Comparison of ENCODE assay signal across 14 cellular contexts in the genomic region with DNA sequence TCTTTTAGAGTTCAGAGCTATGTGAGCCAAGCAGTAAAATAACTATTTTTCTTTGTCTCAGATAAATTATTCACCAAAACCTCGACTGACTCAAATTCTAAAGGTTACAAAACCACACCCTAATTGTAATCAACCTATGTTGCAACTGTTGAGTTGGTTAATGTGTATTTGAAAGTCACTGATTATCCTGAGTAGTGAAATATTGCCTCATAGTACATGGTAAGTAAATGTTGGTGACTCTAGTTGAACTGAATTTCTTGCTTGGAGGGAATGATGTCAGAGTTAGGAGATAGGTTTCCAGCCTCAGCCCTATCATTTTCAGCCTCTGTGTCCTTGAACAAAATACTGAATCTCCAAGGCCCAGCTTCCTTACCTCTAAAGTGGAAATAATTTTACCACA. TPM values are rescaled to one million over a fixed set of nuclear protein-coding genes. Genes with fewer than 3 reads are reported as not detected.
DNase-seq lines count a peak whose midpoint lies in the region; ATAC-seq and TF ChIP-seq lines count a peak whose summit lies in the region.
"Had no signal": no experiment of that assay in that cellular context is flagged by ENCODE, and none has a peak within 500 bp of the region (broad histone marks: within the 10 kb centered on the region; RNA-seq: fewer than 3 reads in every experiment).

No MANE protein-coding gene starts in this region.

- H3K9me3 ChIP-seq in Caco-2 (peaks cover 10% of the 10 kb centered on the region), Peyer's patch (no peaks in the 10 kb centered on the region), testis (no peaks in the 10 kb centered on the region)

- TF ChIP-seq POLR2A in Peyer's patch (IDR thresholded peaks at IDR 0.05) = peak in 1 of 2 donors; percentile 33
- TF ChIP-seq POLR2A in testis (IDR thresholded peaks at IDR 0.05) = no peak

- H3K27ac Mint-ChIP-seq in Caco-2 (ENCODE audit: unreplicated experiment) = peak overlapping the region; percentile 48
- H3K27ac Mint-ChIP-seq: naive thymus-derived CD8-positive, alpha-beta T cell had no signal

- no peak for TF ChIP-seq CTCF in Caco-2 (IDR thresholded peaks at IDR 0.05; ENCODE audit: insufficient read depth in 1 of 2, low read depth in 1 of 2, low read length in 1 of 2, severe bottlenecking in 1 of 2, unreplicated experiment in 1 of 2)
- no peak for TF ChIP-seq CTCF in Peyer's patch (IDR thresholded peaks at IDR 0.05)
- TF ChIP-seq CTCF in testis (IDR thresholded peaks at IDR 0.05) = no peak

- POLR2A ChIA-PET in Caco-2 (lab: Charles Lee) = no interaction called here

- H3K36me3 Mint-ChIP-seq in Caco-2 (ENCODE audit: insufficient read depth, unreplicated experiment) = no peaks in the 10 kb centered on the region
- H3K36me3 Mint-ChIP-seq: naive thymus-derived CD8-positive, alpha-beta T cell had no signal

- H3K27me3 ChIP-seq in Caco-2 (replicated peaks; ENCODE audit: control insufficient read depth, insufficient read depth, low read length) (no peaks in the 10 kb centered on the region), Peyer's patch (no peaks in the 10 kb centered on the region), testis (no peaks in the 10 kb centered on the region)

- ATAC-seq in HG02759 (IDR thresholded peaks at IDR 0.05; ENCODE audit: unreplicated experiment) (peak; percentile 69), HG03442 (IDR thresholded peaks at IDR 0.05; ENCODE audit: unreplicated experiment) (no peak), HG03039 (IDR thresholded peaks at IDR 0.05; ENCODE audit: unreplicated experiment) (no peak)
- ATAC-seq: naive thymus-derived CD8-positive, alpha-beta T cell; sciatic nerve had no signal

- peaks cover 29% of the 10 kb centered on the region for H3K4me1 Mint-ChIP-seq in Caco-2 (ENCODE audit: low read depth, unreplicated experiment)
- H3K4me1 Mint-ChIP-seq: naive thymus-derived CD8-positive, alpha-beta T cell had no signal

- 25 to 29% methylated on average over 1 of the region's 1 CpG for WGBS in testis, 2 donors

- CTCF ChIA-PET in Caco-2 (lab: Charles Lee) = interaction anchor here (0.7 kb wide), 1 partner anchor 57 kb away, joined by 3 read pairs; no protein-coding TSS in a partner anchor

- peak overlapping the region; percentile 31 for H3K4me3 Mint-ChIP-seq in Caco-2 (ENCODE audit: unreplicated experiment)
- H3K4me3 Mint-ChIP-seq: naive thymus-derived CD8-positive, alpha-beta T cell had no signal

- H3K9me3 Mint-ChIP-seq in Caco-2 (ENCODE audit: unreplicated experiment) = peaks cover 7% of the 10 kb centered on the region

- DNase-seq in Caco-2 (peak in 1 of 2 experiments; percentile 64), Peyer's patch (no peak), kidney glomerular epithelial cell (lab: John Stamatoyannopoulos, UW) (peak; percentile 88), NCI-H526 treated with DMSO at 0.1 percent for 48 hours (lab: John Stamatoyannopoulos, UW) (no peak), testis (no peak)
- DNase-seq: aorta; Kasumi-1; naive thymus-derived CD8-positive, alpha-beta T cell; SHP77 had no signal

- no TSS peak for BruUV-seq in Caco-2 (replicated peaks; lab: Mats Ljungman, UMichigan)

- H3K4me1 ChIP-seq in Caco-2 (peaks cover 48% of the 10 kb centered on the region), Peyer's patch (no peaks in the 10 kb centered on the region), testis (no peaks in the 10 kb centered on the region)

- H3K27ac ChIP-seq in Peyer's patch = peak overlapping the region in 3 of 4 donors; percentile 39 to 73 (median 66)
- H3K27ac ChIP-seq in testis = no peak overlapping the region

- intact Hi-C loops in Caco-2 (cut with micrococcal nuclease; ENCODE audit: unreplicated experiment) (loop anchor here (5.0 kb wide), 1 partner anchor 48 kb away; no protein-coding TSS in a partner anchor), testis (cut with DNase I; ENCODE audit: low total_unique reads) (no loop called here)

- H3K36me3 ChIP-seq in Caco-2 (ENCODE audit: control insufficient read depth, insufficient read depth, low read length) (no peaks in the 10 kb centered on the region; the same call in 1 of the 2 replicates), Peyer's patch (no peaks in the 10 kb centered on the region), testis (ENCODE audit: low read depth, missing control alignments) (no peaks in the 10 kb centered on the region)

- H3K4me3 ChIP-seq in Caco-2 (ENCODE audit: low read depth, low read length) (no peak overlapping the region), Peyer's patch (no peak overlapping the region), testis (no peak overlapping the region)

- H3K27me3 Mint-ChIP-seq in Caco-2 (ENCODE audit: insufficient read depth, unreplicated experiment) = no peaks in the 10 kb centered on the region

RNA-seq across cellular contexts. Expression of a gene that starts 3.0 kb away (rescaled TPM):
- 0.72 and 0.79 TPM in 2 replicates for total RNA-seq in Caco-2 (2022)
- total RNA-seq in Peyer's patch = 100 to 1,000 TPM in 3 of 4 donors, 1 to 10 TPM in 1; 5.0 to 274 (median 187) TPM
- 1 to 10 TPM in 1 of 2 donors, under 1 TPM in 1; 0.12 to 1.1 TPM for total RNA-seq in testis
- polyA plus RNA-seq in testis (ENCODE audit: insufficient read depth, low read depth, low replicate concordance) = not detected
- total RNA-seq: aorta; naive thymus-derived CD8-positive, alpha-beta T cell; sciatic nerve; temporal lobe had no signal
- polyA plus RNA-seq: naive thymus-derived CD8-positive, alpha-beta T cell had no signal

Comparison
In these comparisons a context has a peak if more than half of its experiments do, and no peak if none do; other contexts are left out.
1. H3K27ac ChIP-seq: peak in Peyer's patch (3 of 4); none in testis (0 of 2).